In the genomic region with DNA sequence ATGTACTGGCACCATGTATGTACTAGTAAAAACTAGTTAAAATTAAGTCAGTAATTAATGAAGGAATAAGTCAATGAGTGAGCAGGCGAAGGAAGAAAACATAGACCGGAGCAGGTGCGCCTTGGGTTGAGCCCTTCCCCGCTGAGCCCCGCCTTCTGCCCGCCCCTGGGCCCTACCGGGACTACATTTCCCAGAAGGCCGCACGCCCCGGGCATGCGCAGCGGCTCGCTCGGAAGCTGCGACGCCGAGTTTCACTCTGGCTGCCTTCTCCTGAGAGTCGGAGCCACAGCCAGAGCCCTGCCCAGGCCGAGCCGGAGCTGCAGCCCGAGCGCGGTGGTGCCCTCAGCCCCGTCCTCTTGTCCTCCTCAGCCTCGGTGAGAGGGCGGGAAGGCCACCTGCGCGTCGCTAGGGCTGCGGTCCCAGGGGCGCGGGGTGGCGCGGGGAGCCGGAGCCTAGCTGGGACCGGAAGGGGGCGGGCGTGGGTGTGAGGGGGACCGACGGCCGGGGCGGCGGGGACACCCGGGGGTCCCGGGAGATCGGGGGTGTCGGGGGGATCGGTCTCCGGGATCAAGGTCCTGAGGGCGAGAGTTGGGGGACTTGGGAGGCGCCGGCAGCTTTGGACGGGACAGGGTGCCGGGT, we compare ENCODE assay signal across 8 cellular contexts. TPM values are rescaled to one million over a fixed set of nuclear protein-coding genes. Genes with fewer than 3 reads are reported as not detected.
DNase-seq lines count a peak whose midpoint lies in the region; ATAC-seq, FAIRE-seq and TF ChIP-seq lines count a peak whose summit lies in the region.
"Not testable (repeated sequence)": the region's sequence is repeated elsewhere in the genome, so short reads cannot be mapped to it uniquely, and the experiment has no call there.

A gene (plus strand): TSS at position 247 of the 639 bp plus-strand sequence. CDS start 18,801 bp downstream, outside the sequence.

- peak; percentile 96 for FAIRE-seq in endothelial cell of umbilical vein (lab: Jason Lieb, UNC)

- peak within 1 kb of the TSS; percentile 56 to 70 for H3K4me3 Mint-ChIP-seq in activated T-cell treated with anti-CD3 and anti-CD28 coated beads, Interleukin-2, amount 50 U/mL, for 72 hours

- peak within 1 kb of the TSS; percentile 60 for H3K56ac ChIP-seq in mesendoderm (ENCODE audit: low read length)

- not testable (repeated sequence) for H4K5ac ChIP-seq in mesendoderm (ENCODE audit: low read length)

- not testable (repeated sequence) for H2AK5ac ChIP-seq in mesendoderm (ENCODE audit: low read length)

- H3K4ac ChIP-seq in mesendoderm (ENCODE audit: low read depth, low read length) = not testable (repeated sequence)

- peak within 1 kb of the TSS; percentile 54 to 75 (median 69); a peak in 18 of 22 replicates for H3K9ac ChIP-seq in BLaER1 treated with 17β-estradiol and CSF1 and Interleukin-3, amounts not matched to agents 10 nM and 100 nM
- H3K9ac ChIP-seq in endothelial cell of umbilical vein (replicated peaks; ENCODE audit: extremely low read depth, insufficient read depth, low read length); mesendoderm (ENCODE audit: low read length): not testable (repeated sequence)

- H3K36me3 Mint-ChIP-seq in activated T-cell treated with anti-CD3 and anti-CD28 coated beads, Interleukin-2, amount 50 U/mL, for 72 hours (ENCODE audit: insufficient read depth in 2 of 2) = not testable (repeated sequence)

- H3K4me2 ChIP-seq in BLaER1 treated with 17β-estradiol and CSF1 and Interleukin-3, amounts not matched to agents 10 nM and 100 nM; endothelial cell of umbilical vein (ENCODE audit: insufficient read depth, low read length); mesendoderm (ENCODE audit: low read length): not testable (repeated sequence)

- H3K27me3 Mint-ChIP-seq in activated T-cell treated with anti-CD3 and anti-CD28 coated beads, Interleukin-2, amount 50 U/mL, for 72 hours (ENCODE audit: low read depth) = not testable (repeated sequence)

- H4K20me1 ChIP-seq in BLaER1 treated with 17β-estradiol and CSF1 and Interleukin-3, amounts not matched to agents 10 nM and 100 nM = peaks cover 0 to 16% (median 2%) of the 10 kb centered on the region in 11 experiments; a peak in 16 of 22 replicates
- not testable (repeated sequence) for H4K20me1 ChIP-seq in endothelial cell of umbilical vein (replicated peaks; ENCODE audit: control insufficient read depth, extremely low read depth, insufficient read depth, low read length)

- H3K36me3 ChIP-seq in BLaER1 treated with 17β-estradiol and CSF1 and Interleukin-3, amounts not matched to agents 10 nM and 100 nM; Peyer's patch; endothelial cell of umbilical vein (ENCODE audit: control insufficient read depth in 2 of 2, extremely low read depth in 1 of 2, insufficient read depth in 2 of 2, low read length in 2 of 2); mesendoderm (ENCODE audit: control insufficient read depth, insufficient read depth, low read length): not testable (repeated sequence)

- H3K79me1 ChIP-seq in mesendoderm (ENCODE audit: low read length) = not testable (repeated sequence)

- H2BK15ac ChIP-seq in mesendoderm (replicated peaks; ENCODE audit: low read depth) = not testable (repeated sequence)

- H3K27ac Mint-ChIP-seq in activated T-cell treated with anti-CD3 and anti-CD28 coated beads, Interleukin-2, amount 50 U/mL, for 72 hours = not testable (repeated sequence)

- H3K4me1 Mint-ChIP-seq in activated T-cell treated with anti-CD3 and anti-CD28 coated beads, Interleukin-2, amount 50 U/mL, for 72 hours (ENCODE audit: low read depth) = not testable (repeated sequence)

- POLR2A ChIA-PET in endothelial cell of umbilical vein (lab: Charles Lee) = not testable (repeated sequence)

- not testable (repeated sequence) for H2BK5ac ChIP-seq in mesendoderm (ENCODE audit: low read length)

- H3K27me3 ChIP-seq in BLaER1 treated with 17β-estradiol and CSF1 and Interleukin-3, amounts not matched to agents 10 nM and 100 nM; Peyer's patch; endothelial cell of umbilical vein (ENCODE audit: control insufficient read depth in 2 of 2, insufficient read depth in 2 of 2, low read length in 2 of 2); mesendoderm (ENCODE audit: insufficient read depth, low read length, poor library complexity): not testable (repeated sequence)

- H3K4me3 ChIP-seq in BLaER1 treated with 17β-estradiol and CSF1 and Interleukin-3, amounts not matched to agents 10 nM and 100 nM = peak within 1 kb of the TSS; percentile 42 to 69 (median 58)
- H3K4me3 ChIP-seq in Peyer's patch = peak within 1 kb of the TSS; percentile 51 to 68 (median 62)
- H3K4me3 ChIP-seq in endothelial cell of umbilical vein (replicated peaks in 1 of 3; ENCODE audit: insufficient read depth in 1 of 3, low read depth in 1 of 3, low read length in 3 of 3) = peak within 1 kb of the TSS in 1 of 3 experiments; percentile 62
- H3K4me3 ChIP-seq in mesendoderm (ENCODE audit: low read length) = not testable (repeated sequence)

- WGBS in mesendoderm (ENCODE audit: extremely low coverage, insufficient coverage, low lambda C conversion rate) = no CpG with 5 or more reads among the region's 54 CpGs

- not testable (repeated sequence) for H3K9me3 Mint-ChIP-seq in activated T-cell treated with anti-CD3 and anti-CD28 coated beads, Interleukin-2, amount 50 U/mL, for 72 hours

- dilution Hi-C loops in endothelial cell of umbilical vein (cut with MboI; ENCODE audit: extremely low pct_ligation_motif_present, low sequenced_read_pairs) = not testable (repeated sequence)

- CTCF ChIA-PET in endothelial cell of umbilical vein (lab: Charles Lee) = not testable (repeated sequence)

- H3K27ac ChIP-seq in BLaER1 treated with 17β-estradiol and CSF1 and Interleukin-3, amounts not matched to agents 10 nM and 100 nM = peak within 1 kb of the TSS in 6 of 11 experiments; percentile 44 to 57 (median 54); a peak in 6 of 22 replicates
- peak within 1 kb of the TSS; percentile 74 to 81 (median 78) for H3K27ac ChIP-seq in Peyer's patch
- not testable (repeated sequence) for H3K27ac ChIP-seq in endothelial cell of umbilical vein (ENCODE audit: insufficient read depth, low read depth, low read length); mesendoderm (ENCODE audit: low read depth, low read length)

- H3K23ac ChIP-seq in mesendoderm (ENCODE audit: low read length) = not testable (repeated sequence)

- not testable (repeated sequence) for H3K9me1 ChIP-seq in endothelial cell of umbilical vein (replicated peaks; ENCODE audit: control insufficient read depth, extremely low read depth, insufficient read depth, low read length)

- ATAC-seq in GM19455 (IDR thresholded peaks at IDR 0.05; ENCODE audit: unreplicated experiment) (peak; percentile 98), HG03064 (IDR thresholded peaks at IDR 0.05; ENCODE audit: low read depth, unreplicated experiment) (peak; percentile 95)
- peak; percentile 99 for ATAC-seq in activated T-cell treated with anti-CD3 and anti-CD28 coated beads, Interleukin-2, amount 50 U/mL, for 72 hours (replicated peaks in 1 of 2)

- TF ChIP-seq POLR2A in Peyer's patch (IDR thresholded peaks at IDR 0.05); endothelial cell of umbilical vein (IDR thresholded peaks at IDR 0.05; ENCODE audit: low read depth, low read length): not testable (repeated sequence)

- not testable (repeated sequence) for TF ChIP-seq CTCF in Peyer's patch (IDR thresholded peaks at IDR 0.05); endothelial cell of umbilical vein (IDR thresholded peaks at IDR 0.05; ENCODE audit: extremely low read depth in 1 of 2, insufficient read depth in 1 of 2, low read depth in 1 of 2, low read length in 2 of 2)

- not testable (repeated sequence) for H4K8ac ChIP-seq in mesendoderm (ENCODE audit: low read depth, low read length)

- BruUV-seq in endothelial cell of umbilical vein (replicated peaks; lab: Mats Ljungman, UMichigan) = not testable (repeated sequence)

- DNase-seq in Peyer's patch = peak in 1 of 3 donors; percentile 62
- DNase-seq in activated T-cell treated with anti-CD3 and anti-CD28 coated beads, Interleukin-2, amount 50 U/mL, for 72 hours = peak; percentile 46 to 47
- not testable (repeated sequence) for DNase-seq in endothelial cell of umbilical vein (ENCODE audit: low read depth, low spot score); mesendoderm
- DNase-seq in stimulated activated CD4-positive, alpha-beta T cell treated with anti-CD3 and anti-CD28 coated beads, Interleukin-4, amount 100 ng/mL, for 1 hour = peak; percentile 33

- not testable (repeated sequence) for H3K9me3 ChIP-seq in BLaER1 treated with 17β-estradiol and CSF1 and Interleukin-3, amounts not matched to agents 10 nM and 100 nM (replicated peaks in 1 of 11); Peyer's patch; endothelial cell of umbilical vein (replicated peaks; ENCODE audit: control insufficient read depth, insufficient read depth, low read length)

- peaks cover 2 to 15% (median 3%) of the 10 kb centered on the region in 10 experiments; a peak in 14 of 20 replicates for H3K4me1 ChIP-seq in BLaER1 treated with 17β-estradiol and CSF1 and Interleukin-3, amounts not matched to agents 10 nM and 100 nM
- peaks cover 0 to 14% (median 0%) of the 10 kb centered on the region in 4 donors for H3K4me1 ChIP-seq in Peyer's patch
- not testable (repeated sequence) for H3K4me1 ChIP-seq in endothelial cell of umbilical vein (ENCODE audit: control insufficient read depth, extremely low read depth, insufficient read depth, low read length); mesendoderm (ENCODE audit: control insufficient read depth, low read depth, low read length)

- not testable (repeated sequence) for H3K18ac ChIP-seq in mesendoderm (ENCODE audit: low read length)

- not testable (repeated sequence) for H2BK120ac ChIP-seq in mesendoderm (ENCODE audit: low read depth, low read length)

- intact Hi-C loops in endothelial cell of umbilical vein (cut with micrococcal nuclease) = not testable (repeated sequence)

- not testable (repeated sequence) for H2AFZ ChIP-seq in endothelial cell of umbilical vein (ENCODE audit: low read depth, low read length)

- not testable (repeated sequence) for H3K79me2 ChIP-seq in endothelial cell of umbilical vein (ENCODE audit: control insufficient read depth, insufficient read depth, low read length); mesendoderm (ENCODE audit: control insufficient read depth, insufficient read depth, low read length)

RNA-seq across cellular contexts. Expression of the gene that starts here (rescaled TPM):
- 10 to 100 TPM; 32.2 to 72.8 (median 59.2) TPM for total RNA-seq in Peyer's patch
- 10 to 100 TPM; 40.6 to 49.4 TPM for total RNA-seq in activated T-cell treated with anti-CD3 and anti-CD28 coated beads, Interleukin-2, amount 50 U/mL, for 72 hours
- 16.7 and 17.1 TPM in 2 replicates for total RNA-seq in endothelial cell of umbilical vein
- 8.5 and 11.7 TPM in 2 replicates for polyA plus RNA-seq in endothelial cell of umbilical vein
- polyA plus RNA-seq in endothelial cell of umbilical vein (2011; cell fraction: cytosol; rRNA removed) = 5.2 and 6.9 TPM in 2 replicates
- 15.1 and 15.2 TPM in 2 replicates for polyA plus RNA-seq in endothelial cell of umbilical vein (2011; cell fraction: nucleus; rRNA removed)
- polyA plus RNA-seq in endothelial cell of umbilical vein (2012) = 7.4 and 9.4 TPM in 2 replicates
- 5.9 and 10.1 TPM in 2 replicates for polyA minus RNA-seq in endothelial cell of umbilical vein
- polyA minus RNA-seq in endothelial cell of umbilical vein (2011; cell fraction: cytosol; rRNA and poly(A)+ RNA removed) = 19.4 TPM
- 10.9 and 12.9 TPM in 2 replicates for polyA minus RNA-seq in endothelial cell of umbilical vein (2011; cell fraction: nucleus; rRNA and poly(A)+ RNA removed)
- polyA plus RNA-seq in mesendoderm (2013, experiment 1 of 2) = 18.1 TPM
- polyA plus RNA-seq in mesendoderm (2013, experiment 2 of 2) = 18.4 TPM
